Comparison of ENCODE assay signal across 1 cellular context in the genomic region with DNA sequence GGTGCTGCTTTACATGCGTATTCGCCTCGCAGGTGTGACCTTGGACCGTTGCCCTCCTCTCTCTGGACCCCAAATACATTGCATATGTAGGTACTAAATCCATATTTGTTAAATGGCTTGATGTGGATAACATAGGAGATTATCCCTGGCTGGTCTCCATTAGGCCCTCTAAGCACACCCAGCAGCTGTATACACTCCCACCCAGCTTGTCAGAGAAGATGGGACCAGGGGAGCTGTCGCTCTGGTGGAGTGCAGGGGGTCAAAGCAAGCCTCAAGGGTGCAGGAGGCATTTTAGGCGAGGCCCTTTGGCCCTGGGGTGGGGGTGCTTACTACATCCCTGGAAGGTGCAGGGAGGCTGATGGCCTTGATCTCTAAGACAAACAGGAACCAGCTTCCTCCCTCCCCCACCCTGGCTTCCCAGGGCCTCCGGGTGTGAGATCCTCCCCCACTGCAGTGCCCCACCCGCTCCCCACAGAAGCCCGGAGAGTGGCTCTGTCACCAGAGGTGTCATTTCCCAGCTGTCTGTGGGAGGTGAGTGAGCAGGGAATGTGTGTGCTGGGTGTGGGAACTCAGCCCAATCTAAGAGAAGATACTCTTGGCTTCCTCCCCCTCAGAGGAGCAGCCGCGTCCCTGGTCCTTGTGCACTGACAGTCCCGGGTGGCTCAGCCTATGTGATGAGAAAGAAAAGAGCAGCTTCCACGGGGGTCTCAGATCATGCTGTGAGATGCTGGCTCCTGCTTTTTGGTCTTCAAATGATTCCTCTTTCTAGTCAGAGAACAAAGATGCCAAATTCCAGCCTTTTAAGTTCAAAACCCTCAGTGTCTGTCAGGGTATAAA.
TF ChIP-seq lines count a peak whose summit lies in the region.

No MANE protein-coding gene starts in this region.

TF ChIP-seq in K562, 482 proteins besides CTCF, POLR2A, EP300 and RAD21 (continued from another document and continues in another):
- TF ChIP-seq, protein P1, sequence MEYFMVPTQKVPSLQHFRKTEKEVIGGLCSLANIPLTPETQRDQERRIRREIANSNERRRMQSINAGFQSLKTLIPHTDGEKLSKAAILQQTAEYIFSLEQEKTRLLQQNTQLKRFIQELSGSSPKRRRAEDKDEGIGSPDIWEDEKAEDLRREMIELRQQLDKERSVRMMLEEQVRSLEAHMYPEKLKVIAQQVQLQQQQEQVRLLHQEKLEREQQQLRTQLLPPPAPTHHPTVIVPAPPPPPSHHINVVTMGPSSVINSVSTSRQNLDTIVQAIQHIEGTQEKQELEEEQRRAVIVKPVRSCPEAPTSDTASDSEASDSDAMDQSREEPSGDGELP (CRISPR knock-in tag; IDR thresholded peaks at IDR 0.05; ENCODE audit: borderline replicate concordance) = peak; percentile 97
- no peak for TF ChIP-seq ZNF561 (CRISPR knock-in tag; conservative IDR thresholded peaks at IDR 0.05)
- TF ChIP-seq NFRKB (IDR thresholded peaks at IDR 0.05; ENCODE audit: low read depth) = no peak
- no peak for TF ChIP-seq CBFB (CRISPR knock-in tag; IDR thresholded peaks at IDR 0.05)
- TF ChIP-seq ZNF311 (CRISPR knock-in tag; IDR thresholded peaks at IDR 0.05) = no peak
- no peak for TF ChIP-seq ZNF274 (IDR thresholded peaks at IDR 0.05; ENCODE audit: borderline replicate concordance, low read depth, low read length)
- no peak for TF ChIP-seq FOXK2 (conservative IDR thresholded peaks at IDR 0.05 in 1 of 2, IDR thresholded peaks at IDR 0.05 in 1 of 2; ENCODE audit: low read depth in 2 of 2)
- TF ChIP-seq DMBX1 (CRISPR knock-in tag; IDR thresholded peaks at IDR 0.05; ENCODE audit: borderline replicate concordance) = no peak
- TF ChIP-seq ZBTB1 (CRISPR knock-in tag; IDR thresholded peaks at IDR 0.05; ENCODE audit: borderline replicate concordance, low read depth) = no peak
- no peak for TF ChIP-seq PCBP2 (IDR thresholded peaks at IDR 0.05; ENCODE audit: low read depth, low read length, poor library complexity, severe bottlenecking)
- no peak for TF ChIP-seq BRCA1 (IDR thresholded peaks at IDR 0.05)
- TF ChIP-seq BRCA1 (CRISPR knock-in tag; IDR thresholded peaks at IDR 0.05) = no peak
- TF ChIP-seq POLR2G (IDR thresholded peaks at IDR 0.05; ENCODE audit: low read depth, low read length) = peak; percentile 52; the same call in 1 of the 2 replicates
- TF ChIP-seq SIRT6 (IDR thresholded peaks at IDR 0.05; ENCODE audit: low read depth, low read length) = no peak
- TF ChIP-seq TAF7 (tag; IDR thresholded peaks at IDR 0.05) = no peak
- 0 out of 2 replicates have a peak, but pooled peaks have one; percentile 18 for TF ChIP-seq TARDBP (IDR thresholded peaks at IDR 0.05)
- no peak for TF ChIP-seq ZNF551 (CRISPR knock-in tag; IDR thresholded peaks at IDR 0.05)
- TF ChIP-seq WHSC1 (IDR thresholded peaks at IDR 0.05; ENCODE audit: low read length) = no peak
- TF ChIP-seq, protein P2, sequence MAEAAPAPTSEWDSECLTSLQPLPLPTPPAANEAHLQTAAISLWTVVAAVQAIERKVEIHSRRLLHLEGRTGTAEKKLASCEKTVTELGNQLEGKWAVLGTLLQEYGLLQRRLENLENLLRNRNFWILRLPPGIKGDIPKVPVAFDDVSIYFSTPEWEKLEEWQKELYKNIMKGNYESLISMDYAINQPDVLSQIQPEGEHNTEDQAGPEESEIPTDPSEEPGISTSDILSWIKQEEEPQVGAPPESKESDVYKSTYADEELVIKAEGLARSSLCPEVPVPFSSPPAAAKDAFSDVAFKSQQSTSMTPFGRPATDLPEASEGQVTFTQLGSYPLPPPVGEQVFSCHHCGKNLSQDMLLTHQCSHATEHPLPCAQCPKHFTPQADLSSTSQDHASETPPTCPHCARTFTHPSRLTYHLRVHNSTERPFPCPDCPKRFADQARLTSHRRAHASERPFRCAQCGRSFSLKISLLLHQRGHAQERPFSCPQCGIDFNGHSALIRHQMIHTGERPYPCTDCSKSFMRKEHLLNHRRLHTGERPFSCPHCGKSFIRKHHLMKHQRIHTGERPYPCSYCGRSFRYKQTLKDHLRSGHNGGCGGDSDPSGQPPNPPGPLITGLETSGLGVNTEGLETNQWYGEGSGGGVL (CRISPR knock-in tag; IDR thresholded peaks at IDR 0.05) = no peak
- no peak for TF ChIP-seq ZNF133 (CRISPR knock-in tag; IDR thresholded peaks at IDR 0.05)
- TF ChIP-seq MAFF (IDR thresholded peaks at IDR 0.05; ENCODE audit: low read length) = no peak
- no peak for TF ChIP-seq XRCC3 (IDR thresholded peaks at IDR 0.05)
- no peak for TF ChIP-seq SETDB1 (IDR thresholded peaks at IDR 0.05; ENCODE audit: low read length)
- TF ChIP-seq MAFG (tag; conservative IDR thresholded peaks at IDR 0.05) = no peak
- TF ChIP-seq, protein P3, sequence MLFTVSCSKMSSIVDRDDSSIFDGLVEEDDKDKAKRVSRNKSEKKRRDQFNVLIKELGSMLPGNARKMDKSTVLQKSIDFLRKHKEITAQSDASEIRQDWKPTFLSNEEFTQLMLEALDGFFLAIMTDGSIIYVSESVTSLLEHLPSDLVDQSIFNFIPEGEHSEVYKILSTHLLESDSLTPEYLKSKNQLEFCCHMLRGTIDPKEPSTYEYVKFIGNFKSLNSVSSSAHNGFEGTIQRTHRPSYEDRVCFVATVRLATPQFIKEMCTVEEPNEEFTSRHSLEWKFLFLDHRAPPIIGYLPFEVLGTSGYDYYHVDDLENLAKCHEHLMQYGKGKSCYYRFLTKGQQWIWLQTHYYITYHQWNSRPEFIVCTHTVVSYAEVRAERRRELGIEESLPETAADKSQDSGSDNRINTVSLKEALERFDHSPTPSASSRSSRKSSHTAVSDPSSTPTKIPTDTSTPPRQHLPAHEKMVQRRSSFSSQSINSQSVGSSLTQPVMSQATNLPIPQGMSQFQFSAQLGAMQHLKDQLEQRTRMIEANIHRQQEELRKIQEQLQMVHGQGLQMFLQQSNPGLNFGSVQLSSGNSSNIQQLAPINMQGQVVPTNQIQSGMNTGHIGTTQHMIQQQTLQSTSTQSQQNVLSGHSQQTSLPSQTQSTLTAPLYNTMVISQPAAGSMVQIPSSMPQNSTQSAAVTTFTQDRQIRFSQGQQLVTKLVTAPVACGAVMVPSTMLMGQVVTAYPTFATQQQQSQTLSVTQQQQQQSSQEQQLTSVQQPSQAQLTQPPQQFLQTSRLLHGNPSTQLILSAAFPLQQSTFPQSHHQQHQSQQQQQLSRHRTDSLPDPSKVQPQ (CRISPR knock-in tag; IDR thresholded peaks at IDR 0.05; ENCODE audit: borderline replicate concordance) = no peak
- TF ChIP-seq MYBL2 (IDR thresholded peaks at IDR 0.05; ENCODE audit: low read depth) = no peak
- no peak for TF ChIP-seq MYBL2 (CRISPR knock-in tag; IDR thresholded peaks at IDR 0.05; ENCODE audit: borderline replicate concordance)
- TF ChIP-seq, protein P4, sequence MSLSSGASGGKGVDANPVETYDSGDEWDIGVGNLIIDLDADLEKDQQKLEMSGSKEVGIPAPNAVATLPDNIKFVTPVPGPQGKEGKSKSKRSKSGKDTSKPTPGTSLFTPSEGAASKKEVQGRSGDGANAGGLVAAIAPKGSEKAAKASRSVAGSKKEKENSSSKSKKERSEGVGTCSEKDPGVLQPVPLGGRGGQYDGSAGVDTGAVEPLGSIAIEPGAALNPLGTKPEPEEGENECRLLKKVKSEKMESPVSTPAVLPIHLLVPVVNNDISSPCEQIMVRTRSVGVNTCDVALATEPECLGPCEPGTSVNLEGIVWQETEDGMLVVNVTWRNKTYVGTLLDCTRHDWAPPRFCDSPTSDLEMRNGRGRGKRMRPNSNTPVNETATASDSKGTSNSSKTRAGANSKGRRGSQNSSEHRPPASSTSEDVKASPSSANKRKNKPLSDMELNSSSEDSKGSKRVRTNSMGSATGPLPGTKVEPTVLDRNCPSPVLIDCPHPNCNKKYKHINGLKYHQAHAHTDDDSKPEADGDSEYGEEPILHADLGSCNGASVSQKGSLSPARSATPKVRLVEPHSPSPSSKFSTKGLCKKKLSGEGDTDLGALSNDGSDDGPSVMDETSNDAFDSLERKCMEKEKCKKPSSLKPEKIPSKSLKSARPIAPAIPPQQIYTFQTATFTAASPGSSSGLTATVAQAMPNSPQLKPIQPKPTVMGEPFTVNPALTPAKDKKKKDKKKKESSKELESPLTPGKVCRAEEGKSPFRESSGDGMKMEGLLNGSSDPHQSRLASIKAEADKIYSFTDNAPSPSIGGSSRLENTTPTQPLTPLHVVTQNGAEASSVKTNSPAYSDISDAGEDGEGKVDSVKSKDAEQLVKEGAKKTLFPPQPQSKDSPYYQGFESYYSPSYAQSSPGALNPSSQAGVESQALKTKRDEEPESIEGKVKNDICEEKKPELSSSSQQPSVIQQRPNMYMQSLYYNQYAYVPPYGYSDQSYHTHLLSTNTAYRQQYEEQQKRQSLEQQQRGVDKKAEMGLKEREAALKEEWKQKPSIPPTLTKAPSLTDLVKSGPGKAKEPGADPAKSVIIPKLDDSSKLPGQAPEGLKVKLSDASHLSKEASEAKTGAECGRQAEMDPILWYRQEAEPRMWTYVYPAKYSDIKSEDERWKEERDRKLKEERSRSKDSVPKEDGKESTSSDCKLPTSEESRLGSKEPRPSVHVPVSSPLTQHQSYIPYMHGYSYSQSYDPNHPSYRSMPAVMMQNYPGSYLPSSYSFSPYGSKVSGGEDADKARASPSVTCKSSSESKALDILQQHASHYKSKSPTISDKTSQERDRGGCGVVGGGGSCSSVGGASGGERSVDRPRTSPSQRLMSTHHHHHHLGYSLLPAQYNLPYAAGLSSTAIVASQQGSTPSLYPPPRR (CRISPR knock-in tag; IDR thresholded peaks at IDR 0.05; ENCODE audit: borderline replicate concordance) = no peak
- TF ChIP-seq, protein P5, sequence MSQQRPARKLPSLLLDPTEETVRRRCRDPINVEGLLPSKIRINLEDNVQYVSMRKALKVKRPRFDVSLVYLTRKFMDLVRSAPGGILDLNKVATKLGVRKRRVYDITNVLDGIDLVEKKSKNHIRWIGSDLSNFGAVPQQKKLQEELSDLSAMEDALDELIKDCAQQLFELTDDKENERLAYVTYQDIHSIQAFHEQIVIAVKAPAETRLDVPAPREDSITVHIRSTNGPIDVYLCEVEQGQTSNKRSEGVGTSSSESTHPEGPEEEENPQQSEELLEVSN (IDR thresholded peaks at IDR 0.05; ENCODE audit: borderline replicate concordance in 1 of 2, extremely low read depth in 1 of 2, insufficient read depth in 1 of 2, insufficient read length in 1 of 2, low read depth in 1 of 2, low read length in 1 of 2, poor library complexity in 1 of 2, severe bottlenecking in 1 of 2) = peak in 1 of 2 experiments; percentile 53
- TF ChIP-seq, protein P6, sequence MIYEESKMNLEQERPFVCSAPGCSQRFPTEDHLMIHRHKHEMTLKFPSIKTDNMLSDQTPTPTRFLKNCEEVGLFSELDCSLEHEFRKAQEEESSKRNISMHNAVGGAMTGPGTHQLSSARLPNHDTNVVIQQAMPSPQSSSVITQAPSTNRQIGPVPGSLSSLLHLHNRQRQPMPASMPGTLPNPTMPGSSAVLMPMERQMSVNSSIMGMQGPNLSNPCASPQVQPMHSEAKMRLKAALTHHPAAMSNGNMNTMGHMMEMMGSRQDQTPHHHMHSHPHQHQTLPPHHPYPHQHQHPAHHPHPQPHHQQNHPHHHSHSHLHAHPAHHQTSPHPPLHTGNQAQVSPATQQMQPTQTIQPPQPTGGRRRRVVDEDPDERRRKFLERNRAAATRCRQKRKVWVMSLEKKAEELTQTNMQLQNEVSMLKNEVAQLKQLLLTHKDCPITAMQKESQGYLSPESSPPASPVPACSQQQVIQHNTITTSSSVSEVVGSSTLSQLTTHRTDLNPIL (CRISPR knock-in tag; IDR thresholded peaks at IDR 0.05) = no peak
- no peak for TF ChIP-seq RFX7 (CRISPR knock-in tag; IDR thresholded peaks at IDR 0.05)
- TF ChIP-seq ETV1 (tag; conservative IDR thresholded peaks at IDR 0.05; ENCODE audit: low read depth) = peak; percentile 82
- peak; percentile 20 for TF ChIP-seq NEUROD1 (IDR thresholded peaks at IDR 0.05; ENCODE audit: borderline replicate concordance, low read depth, low read length, partially characterized antibody)
- no peak for TF ChIP-seq NR2F6 (CRISPR knock-in tag; IDR thresholded peaks at IDR 0.05)
- TF ChIP-seq BHLHE40 (IDR thresholded peaks at IDR 0.05; ENCODE audit: low read length) = peak; percentile 46
- TF ChIP-seq CTBP1 (IDR thresholded peaks at IDR 0.05; ENCODE audit: borderline replicate concordance) = peak; percentile 74
- no peak for TF ChIP-seq MED1 (CRISPR knock-in tag; IDR thresholded peaks at IDR 0.05; ENCODE audit: borderline replicate concordance)
- TF ChIP-seq ZNF263 (CRISPR knock-in tag; IDR thresholded peaks at IDR 0.05; ENCODE audit: borderline replicate concordance) = no peak; the same call in 1 of the 2 replicates
- TF ChIP-seq, protein P7, sequence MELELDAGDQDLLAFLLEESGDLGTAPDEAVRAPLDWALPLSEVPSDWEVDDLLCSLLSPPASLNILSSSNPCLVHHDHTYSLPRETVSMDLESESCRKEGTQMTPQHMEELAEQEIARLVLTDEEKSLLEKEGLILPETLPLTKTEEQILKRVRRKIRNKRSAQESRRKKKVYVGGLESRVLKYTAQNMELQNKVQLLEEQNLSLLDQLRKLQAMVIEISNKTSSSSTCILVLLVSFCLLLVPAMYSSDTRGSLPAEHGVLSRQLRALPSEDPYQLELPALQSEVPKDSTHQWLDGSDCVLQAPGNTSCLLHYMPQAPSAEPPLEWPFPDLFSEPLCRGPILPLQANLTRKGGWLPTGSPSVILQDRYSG (tag; conservative IDR thresholded peaks at IDR 0.05; ENCODE audit: low read depth) = no peak
- peak in 1 of 3 experiments; percentile 34 for TF ChIP-seq YY1 (IDR thresholded peaks at IDR 0.05; ENCODE audit: borderline replicate concordance in 1 of 3, control insufficient read depth in 1 of 3, extremely low read depth in 1 of 3, insufficient read depth in 3 of 3, insufficient read length in 1 of 3, insufficient replicate concordance in 2 of 3, low read depth in 1 of 3, low read length in 2 of 3)
- no peak for TF ChIP-seq ZBED1 (IDR thresholded peaks at IDR 0.05)
- TF ChIP-seq PTTG1 (tag; IDR thresholded peaks at IDR 0.05; ENCODE audit: low read depth) = no peak
- TF ChIP-seq HMGN3 (IDR thresholded peaks at IDR 0.05; ENCODE audit: borderline replicate concordance, extremely low read depth, insufficient read length, low read depth, low read length) = no peak
- TF ChIP-seq, protein P8, sequence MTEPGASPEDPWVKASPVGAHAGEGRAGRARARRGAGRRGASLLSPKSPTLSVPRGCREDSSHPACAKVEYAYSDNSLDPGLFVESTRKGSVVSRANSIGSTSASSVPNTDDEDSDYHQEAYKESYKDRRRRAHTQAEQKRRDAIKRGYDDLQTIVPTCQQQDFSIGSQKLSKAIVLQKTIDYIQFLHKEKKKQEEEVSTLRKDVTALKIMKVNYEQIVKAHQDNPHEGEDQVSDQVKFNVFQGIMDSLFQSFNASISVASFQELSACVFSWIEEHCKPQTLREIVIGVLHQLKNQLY (CRISPR knock-in tag; conservative IDR thresholded peaks at IDR 0.05) = no peak
- no peak for TF ChIP-seq TCFL5 (CRISPR knock-in tag; conservative IDR thresholded peaks at IDR 0.05)
- no peak for TF ChIP-seq STAT5B (CRISPR knock-in tag; IDR thresholded peaks at IDR 0.05)
- no peak for TF ChIP-seq ZNF253 (CRISPR knock-in tag; conservative IDR thresholded peaks at IDR 0.05)
- TF ChIP-seq, protein P9, sequence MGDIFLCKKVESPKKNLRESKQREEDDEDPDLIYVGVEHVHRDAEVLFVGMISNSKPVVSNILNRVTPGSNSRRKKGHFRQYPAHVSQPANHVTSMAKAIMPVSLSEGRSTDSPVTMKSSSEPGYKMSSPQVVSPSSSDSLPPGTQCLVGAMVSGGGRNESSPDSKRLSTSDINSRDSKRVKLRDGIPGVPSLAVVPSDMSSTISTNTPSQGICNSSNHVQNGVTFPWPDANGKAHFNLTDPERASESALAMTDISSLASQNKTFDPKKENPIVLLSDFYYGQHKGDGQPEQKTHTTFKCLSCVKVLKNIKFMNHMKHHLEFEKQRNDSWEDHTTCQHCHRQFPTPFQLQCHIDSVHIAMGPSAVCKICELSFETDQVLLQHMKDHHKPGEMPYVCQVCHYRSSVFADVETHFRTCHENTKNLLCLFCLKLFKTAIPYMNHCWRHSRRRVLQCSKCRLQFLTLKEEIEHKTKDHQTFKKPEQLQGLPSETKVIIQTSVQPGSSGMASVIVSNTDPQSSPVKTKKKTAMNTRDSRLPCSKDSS (IDR thresholded peaks at IDR 0.05; ENCODE audit: low read depth, partially characterized antibody) = no peak
